8 cellular contexts compared by ENCODE assay signal in genomic region chr10:132637477-132638129, GRCh38.
DNase-seq lines count a peak whose midpoint lies in the region; ATAC-seq and TF ChIP-seq lines count a peak whose summit lies in the region.

No MANE protein-coding gene starts in this region.

- ATAC-seq in left ventricle myocardium superior: peak; percentile 71
- no peak for ATAC-seq in GM19452 (IDR thresholded peaks at IDR 0.05; ENCODE audit: unreplicated experiment)

- intact Hi-C loops in left ventricle myocardium superior (cut with micrococcal nuclease): loop anchor here (10.0 kb wide), 1 partner anchor 53 kb away; no protein-coding TSS in a partner anchor

- peak; percentile 69 for TF ChIP-seq CTCF in astrocyte of the cerebellum (IDR thresholded peaks at IDR 0.05; ENCODE audit: low read depth, low read length, missing control alignments)

- in situ Hi-C loops in astrocyte of the cerebellum (cut with HindIII; ENCODE audit: low sequenced_read_pairs): no loop called here

- no peak overlapping the region for H3K4me3 ChIP-seq in astrocyte of the cerebellum (ENCODE audit: low read depth, low read length)

- DNase-seq in COR-L47 (lab: John Stamatoyannopoulos, UW): peak; percentile 12
- peak; percentile 73 for DNase-seq in GM19240 (ENCODE audit: insufficient read length, low spot score)
- DNase-seq in NCI-H345 (lab: John Stamatoyannopoulos, UW): peak; percentile 43
- DNase-seq in astrocyte of the cerebellum (ENCODE audit: low read depth): peak; percentile 54
- no peak for DNase-seq in left ventricle myocardium superior
- DNase-seq in retina: peak; percentile 79
- no peak for DNase-seq in KG1 (lab: John Stamatoyannopoulos, UW)

Comparison
In these comparisons a context has a peak if more than half of its experiments do, and no peak if none do; other contexts are left out.
1. DNase-seq: peak in COR-L47 (single experiment), GM19240 (single experiment), NCI-H345 (single experiment), astrocyte of the cerebellum (single experiment) and retina (single experiment); none in left ventricle myocardium superior (single experiment) and KG1 (single experiment).